18 cellular contexts compared by ENCODE assay signal in the genomic region with DNA sequence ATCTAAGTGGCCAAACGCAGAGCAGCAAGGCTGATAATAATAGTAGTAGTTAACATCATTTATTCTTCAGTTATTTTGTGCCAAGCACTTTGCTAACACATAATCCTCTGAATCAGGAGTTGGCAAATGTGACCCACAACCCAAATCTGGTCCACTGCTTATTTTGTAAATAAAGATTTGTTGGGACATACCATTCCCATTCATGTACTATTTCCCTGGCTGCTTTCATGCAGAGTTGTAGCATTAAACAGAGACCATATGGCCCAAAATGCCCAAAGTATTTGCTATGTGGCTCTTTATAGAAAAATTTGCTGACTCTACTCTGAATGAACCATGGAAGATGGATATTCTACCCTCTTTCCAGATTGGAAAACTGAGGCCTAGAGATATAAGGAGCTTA.
"Had no signal": no experiment of that assay in that cellular context is flagged by ENCODE, and none has a peak within 500 bp of the region (broad histone marks: within the 10 kb centered on the region; RNA-seq: fewer than 3 reads in every experiment).

No MANE protein-coding gene starts in this region.

- H2AFZ ChIP-seq: neural progenitor cell had no signal

- DNase-seq: colonic mucosa; dermis blood vessel endothelial cell; effector CD4-positive, alpha-beta T cell; endodermal cell; erythroblast; foreskin fibroblast; immature natural killer cell; left cardiac atrium; left ventricle myocardium inferior; lower lobe of right lung; ovary; right cardiac atrium; stimulated activated CD4-positive, alpha-beta T cell treated with anti-CD3 and anti-CD28 coated beads, Interleukin-4, amount 100 ng/mL, for 24 hours; tibial artery; upper lobe of right lung had no signal

- H3K36me3 ChIP-seq: colonic mucosa, gastroesophageal sphincter, left ventricle myocardium inferior, lower lobe of right lung, neural progenitor cell, ovary, tibial artery, upper lobe of right lung, vagina had no signal

- H3K4me2 ChIP-seq: neural progenitor cell had no signal

- H3K27ac ChIP-seq: colonic mucosa, gastroesophageal sphincter, left ventricle myocardium inferior, lower lobe of right lung, neural progenitor cell, ovary, tibial artery, upper lobe of right lung, vagina had no signal

- H3K4me1 ChIP-seq: colonic mucosa, gastroesophageal sphincter, left ventricle myocardium inferior, lower lobe of right lung, neural progenitor cell, tibial artery, upper lobe of right lung, vagina had no signal

- H3K9me3 ChIP-seq: colonic mucosa, gastroesophageal sphincter, left ventricle myocardium inferior, lower lobe of right lung, ovary, tibial artery, upper lobe of right lung, vagina had no signal

- H3K27me3 ChIP-seq: colonic mucosa, gastroesophageal sphincter, neural progenitor cell, ovary, tibial artery, upper lobe of right lung, vagina had no signal

- H3K4me3 ChIP-seq: colonic mucosa, gastroesophageal sphincter, left ventricle myocardium inferior, lower lobe of right lung, neural progenitor cell, ovary, tibial artery, upper lobe of right lung, vagina had no signal
